ENCODE assay signal across 15 cellular contexts in the genomic region with DNA sequence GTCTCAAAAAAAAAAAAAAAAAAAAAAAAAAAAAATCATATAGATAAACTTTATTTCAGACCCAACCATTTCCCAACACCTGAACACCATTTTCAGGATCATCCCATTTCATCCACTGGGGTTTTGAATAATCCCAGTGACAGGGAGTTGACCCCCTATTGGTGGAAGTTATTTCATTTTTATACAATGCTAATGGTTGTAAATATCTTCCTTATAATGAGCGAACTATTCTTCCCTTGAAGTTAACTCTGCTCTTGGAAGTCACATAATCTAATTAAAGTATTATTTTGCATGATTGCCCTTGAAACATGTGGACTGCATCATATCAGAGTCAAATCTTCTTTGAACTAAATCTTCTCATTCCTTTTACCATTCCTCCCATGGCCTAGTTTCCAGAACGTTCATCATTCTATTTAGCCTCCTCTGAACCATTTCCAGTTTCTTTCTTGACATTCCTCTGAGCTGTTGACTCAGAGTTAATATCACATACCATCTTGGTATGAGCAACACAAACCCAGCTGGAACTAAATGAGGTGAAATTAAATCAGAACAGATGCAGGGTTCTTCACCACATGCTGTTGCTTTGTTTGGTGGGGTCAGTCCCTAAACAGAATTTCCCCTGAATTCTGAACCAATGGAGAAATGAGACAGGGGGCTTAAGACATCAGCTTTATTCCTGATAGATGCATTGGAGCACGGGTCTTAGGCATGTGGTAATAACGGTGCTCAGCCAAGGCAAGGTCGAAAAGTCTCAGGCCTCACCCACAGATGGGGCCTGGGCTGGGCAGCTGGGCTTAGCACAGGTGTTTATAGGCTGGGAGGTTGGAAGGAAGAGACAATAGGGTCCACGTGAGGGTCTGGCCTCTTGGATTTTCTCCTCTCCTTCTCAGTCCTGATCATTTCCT. TPM values are rescaled to one million over a fixed set of nuclear protein-coding genes. Genes with fewer than 3 reads are reported as not detected.
A peak's percentile ranks its signal among the peaks of the same experiment; 100 is the strongest.
DNase-seq lines count a peak whose midpoint lies in the region; ATAC-seq and TF ChIP-seq lines count a peak whose summit lies in the region.
"Had no signal": no experiment of that assay in that cellular context is flagged by ENCODE, and none has a peak within 500 bp of the region (broad histone marks: within the 10 kb centered on the region; RNA-seq: fewer than 3 reads in every experiment).

No MANE protein-coding gene starts in this region.

- H3K36me3 ChIP-seq in liver (ENCODE audit: control insufficient read depth in 4 of 4, insufficient read depth in 3 of 4, low read depth in 1 of 4, low read length in 3 of 4) (no peaks in the 10 kb centered on the region), thyroid gland (no peaks in the 10 kb centered on the region)
- H3K36me3 ChIP-seq: adrenal gland, BLaER1, ovary had no signal

- TF ChIP-seq POLR2A in thyroid gland (IDR thresholded peaks at IDR 0.05) = no peak

- intact Hi-C loops in thyroid gland (cut with DNase I) = no loop called here

- DNase-seq in ACHN = peak; percentile 51
- DNase-seq in HT1080 (ENCODE audit: low read depth) = peak; percentile 41
- peak; percentile 91 for DNase-seq in dedifferentiated amniotic fluid mesenchymal stem cell (ENCODE audit: extremely low spot score)
- DNase-seq in NCI-H2107 (lab: John Stamatoyannopoulos, UW) = no peak
- DNase-seq in activated gamma-delta T cell (lab: John Stamatoyannopoulos, UW) = no peak
- no peak for DNase-seq in thyroid gland
- DNase-seq: adrenal gland; islet precursor cell; ovary; PC-9; stimulated activated CD4-positive, alpha-beta T cell treated with anti-CD3 and anti-CD28 coated beads, Interleukin-4, amount 100 ng/mL, for 1 hour had no signal

- H3K4me1 ChIP-seq in liver (ENCODE audit: control insufficient read depth in 4 of 4, insufficient read depth in 4 of 4, low read length in 3 of 4) = peaks cover 6 to 51% (median 31%) of the 10 kb centered on the region in 4 donors
- peaks cover 0 to 5% of the 10 kb centered on the region in 2 donors for H3K4me1 ChIP-seq in thyroid gland
- H3K4me1 ChIP-seq: adrenal gland, BLaER1 had no signal

- no peak for ATAC-seq in GM19035 (IDR thresholded peaks at IDR 0.05; ENCODE audit: unreplicated experiment)
- ATAC-seq: esophagus mucosa had no signal

- H3K9ac ChIP-seq in liver (ENCODE audit: low read depth in 1 of 2, low read length in 2 of 2) = no peak overlapping the region
- H3K9ac ChIP-seq: BLaER1 had no signal

- H3K27ac ChIP-seq in liver (ENCODE audit: low read depth in 1 of 2, low read length in 2 of 2) = peak overlapping the region; percentile 13 to 51
- H3K27ac ChIP-seq in thyroid gland = no peak overlapping the region
- H3K27ac ChIP-seq: BLaER1, ovary, PC-9 had no signal

- no peak overlapping the region for H3K4me3 ChIP-seq in liver (ENCODE audit: low read depth in 1 of 3, low read length in 3 of 3)
- no peak overlapping the region for H3K4me3 ChIP-seq in thyroid gland (replicated peaks in 1 of 3)
- H3K4me3 ChIP-seq: adrenal gland, BLaER1, ovary, PC-9 had no signal

- WGBS in liver = 42% methylated on average over 6 of the region's 6 CpGs
- 77 to 82% methylated on average over 6 of the region's 6 CpGs for WGBS in thyroid gland, 2 donors

- no peak for TF ChIP-seq RAD21 in liver (IDR thresholded peaks at IDR 0.05)

- no peak for TF ChIP-seq CTCF in liver (IDR thresholded peaks at IDR 0.05; ENCODE audit: low read depth, low read length, missing input control)
- TF ChIP-seq CTCF in thyroid gland (IDR thresholded peaks at IDR 0.05) = no peak

- H3K9me3 ChIP-seq in liver (ENCODE audit: control insufficient read depth in 4 of 4, low read length in 3 of 4) (no peaks in the 10 kb centered on the region), thyroid gland (no peaks in the 10 kb centered on the region)
- H3K9me3 ChIP-seq: adrenal gland, BLaER1, ovary had no signal

- H3K27me3 ChIP-seq in liver (ENCODE audit: control insufficient read depth in 4 of 4, insufficient read depth in 4 of 4, low read length in 3 of 4) = no peaks in the 10 kb centered on the region
- no peaks in the 10 kb centered on the region for H3K27me3 ChIP-seq in thyroid gland
- H3K27me3 ChIP-seq: adrenal gland, BLaER1, ovary had no signal

- in situ Hi-C loops in ACHN (cut with HindIII; ENCODE audit: low pct_ligation_motif_present, low pct_unique_long_range_greater_than_20kb, low sequenced_read_pairs) = loop anchor here (25.0 kb wide), 1 partner anchor 193 kb away; no protein-coding TSS in a partner anchor

TF ChIP-seq in liver, 16 proteins besides CTCF, POLR2A, EP300 and RAD21:
- TF ChIP-seq FOXA1 (IDR thresholded peaks at IDR 0.05) = no peak
- TF ChIP-seq FOXA2 (IDR thresholded peaks at IDR 0.05) = no peak
- no peak for TF ChIP-seq JUND (IDR thresholded peaks at IDR 0.05)
- TF ChIP-seq GABPA (IDR thresholded peaks at IDR 0.05 in 1 of 2, conservative IDR thresholded peaks at IDR 0.05 in 1 of 2) = no peak
- TF ChIP-seq, protein P1, sequence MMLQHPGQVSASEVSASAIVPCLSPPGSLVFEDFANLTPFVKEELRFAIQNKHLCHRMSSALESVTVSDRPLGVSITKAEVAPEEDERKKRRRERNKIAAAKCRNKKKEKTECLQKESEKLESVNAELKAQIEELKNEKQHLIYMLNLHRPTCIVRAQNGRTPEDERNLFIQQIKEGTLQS (IDR thresholded peaks at IDR 0.05) = no peak
- TF ChIP-seq HNF4G (IDR thresholded peaks at IDR 0.05) = no peak
- TF ChIP-seq NR2F2 (IDR thresholded peaks at IDR 0.05) = no peak
TF ChIP-seq in liver: peak in this region for 0.

RNA-seq across cellular contexts. Expression of a gene that starts 8.9 kb away (rescaled TPM):
- 2.2 and 4.4 TPM in 2 replicates for total RNA-seq in HT1080 (2014; rRNA removed; shearing (Covaris generic))
- 3.5 and 5.1 TPM in 2 replicates for polyA plus RNA-seq in HT1080 (2015; cell fraction: cytosol; rRNA removed)
- 4.5 and 12.0 TPM in 2 replicates for polyA plus RNA-seq in HT1080 (2015; cell fraction: nucleus; rRNA removed)
- total RNA-seq in liver = 100 to 1,000 TPM in 1 of 2 donors, 10 to 100 TPM in 1; 47.7 to 126 TPM
- polyA plus RNA-seq in liver = 100 to 1,000 TPM in 1 of 2 donors, 10 to 100 TPM in 1; 83.4 to 123 TPM
- total RNA-seq in thyroid gland = not detected
- total RNA-seq: adrenal gland, PC-9 had no signal

RNA-seq across cellular contexts. Expression of a gene that starts 32.7 kb away (rescaled TPM):
- 4.6 and 5.9 TPM in 2 replicates for total RNA-seq in HT1080 (2014; rRNA removed; shearing (Covaris generic))
- polyA plus RNA-seq in HT1080 (2015; cell fraction: cytosol; rRNA removed) = 3.7 and 4.6 TPM in 2 replicates
- 3.5 and 3.8 TPM in 2 replicates for polyA plus RNA-seq in HT1080 (2015; cell fraction: nucleus; rRNA removed)
- 1 to 10 TPM; 3.0 to 6.5 TPM for total RNA-seq in liver
- 1 to 10 TPM; 1.9 to 3.5 TPM for polyA plus RNA-seq in liver
- total RNA-seq in thyroid gland = 1 to 10 TPM; 4.3 to 8.8 (median 8.0) TPM

Comparison
In these comparisons a context has a peak if more than half of its experiments do, and no peak if none do; other contexts are left out.
1. DNase-seq: peak in ACHN (single experiment), HT1080 (single experiment) and dedifferentiated amniotic fluid mesenchymal stem cell (single experiment); none in NCI-H2107 (single experiment), activated gamma-delta T cell (single experiment) and thyroid gland (0 of 2).
2. H3K27ac ChIP-seq: peak in liver (2 of 2); none in thyroid gland (0 of 3).